8 cellular contexts compared by ENCODE assay signal in genomic region chr4:113781439-113782040, GRCh38. TPM values are rescaled to one million over a fixed set of nuclear protein-coding genes. Genes with fewer than 3 reads are reported as not detected.
DNase-seq lines count a peak whose midpoint lies in the region; ATAC-seq and TF ChIP-seq lines count a peak whose summit lies in the region.

No MANE protein-coding gene starts in this region.

- in situ Hi-C loops in brain microvascular endothelial cell (cut with HindIII; ENCODE audit: low pct_ligation_motif_present, low sequenced_read_pairs), result no loop called here

- DNase-seq in NCI-H748 (lab: John Stamatoyannopoulos, UW; ENCODE audit: unreplicated experiment), result peak; percentile 41
- DNase-seq in NCI-H748 treated with DMSO at 0.1 percent for 48 hours (lab: John Stamatoyannopoulos, UW), result no peak
- DNase-seq in MM.1S, result peak; percentile 34
- DNase-seq in brain microvascular endothelial cell, result no peak
- DNase-seq in lung microvascular endothelial cell (ENCODE audit: low read depth in 2 of 2), result peak; percentile 57 to 62
- DNase-seq in activated CD8-positive, alpha-beta memory T cell treated with anti-CD3 and anti-CD28 coated beads, Interleukin-2, amount 50 U/mL, for 48 hours, result no peak

- H3K4me2 ChIP-seq in MM.1S (ENCODE audit: low read depth, low read length), result no peak overlapping the region

- no peaks in the 10 kb centered on the region for H3K36me3 ChIP-seq in MM.1S (replicated peaks; ENCODE audit: insufficient read depth, low read length)
- H3K36me3 ChIP-seq in brain microvascular endothelial cell (replicated peaks), result no peaks in the 10 kb centered on the region

- no peaks in the 10 kb centered on the region for H4K20me1 ChIP-seq in MM.1S (ENCODE audit: insufficient read depth, low read length)

- H3K27me3 ChIP-seq in MM.1S (replicated peaks; ENCODE audit: insufficient read depth, low read length), result no peaks in the 10 kb centered on the region
- no peaks in the 10 kb centered on the region for H3K27me3 ChIP-seq in brain microvascular endothelial cell (replicated peaks)

- no peak for ATAC-seq in GM21360 (IDR thresholded peaks at IDR 0.05; ENCODE audit: unreplicated experiment)
- no peak for ATAC-seq in GM18907 (IDR thresholded peaks at IDR 0.05; ENCODE audit: unreplicated experiment)

- no peaks in the 10 kb centered on the region for H3K4me1 ChIP-seq in MM.1S (ENCODE audit: low read length)

- H3K9me3 ChIP-seq in MM.1S (replicated peaks; ENCODE audit: insufficient read depth, low read length), result no peaks in the 10 kb centered on the region

- no peak overlapping the region for H2AFZ ChIP-seq in MM.1S (ENCODE audit: low read length)

- H3K79me2 ChIP-seq in MM.1S (ENCODE audit: low read length), result no peaks in the 10 kb centered on the region

- no peaks in the 10 kb centered on the region for H3F3A ChIP-seq in MM.1S (ENCODE audit: insufficient read depth, low read length)

- TF ChIP-seq CTCF in MM.1S (IDR thresholded peaks at IDR 0.05; ENCODE audit: low read length) (peak; percentile 59), brain microvascular endothelial cell (IDR thresholded peaks at IDR 0.05; ENCODE audit: low read depth, low read length, missing control alignments) (peak; percentile 50)

- no peak overlapping the region for H3K27ac ChIP-seq in MM.1S (ENCODE audit: low read length)
- H3K27ac ChIP-seq in brain microvascular endothelial cell, result no peak overlapping the region

- H3K4me3 ChIP-seq in MM.1S (ENCODE audit: low read length) (no peak overlapping the region), brain microvascular endothelial cell (ENCODE audit: low read depth, low read length) (no peak overlapping the region)

- H3K9ac ChIP-seq in MM.1S (ENCODE audit: low read length), result no peak overlapping the region

- H3K9me2 ChIP-seq in MM.1S (replicated peaks; ENCODE audit: insufficient read depth, low read length), result no peaks in the 10 kb centered on the region

RNA-seq across cellular contexts. Expression of gene CAMK2D, which starts 20.0 kb away (rescaled TPM):
- total RNA-seq in lung microvascular endothelial cell, result 32.5 and 38.1 TPM in 2 replicates

Comparison
In these comparisons a context has a peak if more than half of its experiments do, and no peak if none do; other contexts are left out.
1. DNase-seq: peak in NCI-H748 (single experiment), MM.1S (single experiment) and lung microvascular endothelial cell (2 of 2); none in NCI-H748 treated with DMSO at 0.1 percent for 48 hours (single experiment), brain microvascular endothelial cell (single experiment) and activated CD8-positive, alpha-beta memory T cell treated with anti-CD3 and anti-CD28 coated beads, Interleukin-2, amount 50 U/mL, for 48 hours (single experiment).